In genomic region chr18:27839141-27839540, GRCh38 we compare ENCODE assay signal across 15 cellular contexts.
DNase-seq lines count a peak whose midpoint lies in the region; ATAC-seq and TF ChIP-seq lines count a peak whose summit lies in the region.
"Had no signal": no experiment of that assay in that cellular context is flagged by ENCODE, and none has a peak within 500 bp of the region (broad histone marks: within the 10 kb centered on the region; RNA-seq: fewer than 3 reads in every experiment).

No MANE protein-coding gene starts in this region.

- no peak for TF ChIP-seq RAD21 in Ishikawa (IDR thresholded peaks at IDR 0.05; ENCODE audit: low read depth)

- peak overlapping the region; percentile 57 for H3K27ac ChIP-seq in brain microvascular endothelial cell
- H3K27ac ChIP-seq: tibial nerve had no signal

- DNase-seq in AG20443 (ENCODE audit: low spot score) (peak; percentile 18), brain microvascular endothelial cell (peak; percentile 94), kidney epithelial cell (ENCODE audit: low read depth) (peak; percentile 91), SKM-1 treated with dmso at 0.1 percent for 144 hours (lab: John Stamatoyannopoulos, UW; ENCODE audit: unreplicated experiment) (no peak), mesenteric fat pad (ENCODE audit: low spot score) (no peak), MV-4-11 (lab: John Stamatoyannopoulos, UW) (no peak)
- DNase-seq: activated CD4-positive, alpha-beta T cell treated with anti-CD3 and anti-CD28 coated beads, Interleukin-2, amount 50 U/mL, for 4 hours; CD4-positive, CD25-positive, alpha-beta regulatory T cell; hippocampal formation; NCI-H1105 treated with DMSO at 0.1 percent for 48 hours; NCI-H748 treated with DMSO at 0.1 percent for 48 hours had no signal

- TF ChIP-seq CTCF in brain microvascular endothelial cell (IDR thresholded peaks at IDR 0.05; ENCODE audit: low read depth, low read length, missing control alignments) (no peak), kidney epithelial cell (IDR thresholded peaks at IDR 0.05; ENCODE audit: insufficient read depth, low read length, poor library complexity, severe bottlenecking) (no peak)

- TF ChIP-seq EP300 in Ishikawa (IDR thresholded peaks at IDR 0.05; ENCODE audit: borderline replicate concordance) = no peak

- H3K4me3 ChIP-seq in brain microvascular endothelial cell (ENCODE audit: low read depth, low read length) = no peak overlapping the region
- no peak overlapping the region for H3K4me3 ChIP-seq in kidney epithelial cell (ENCODE audit: low read depth, low read length)
- H3K4me3 ChIP-seq: tibial nerve had no signal

- no peak for ATAC-seq in HG02885 (IDR thresholded peaks at IDR 0.05; ENCODE audit: poor library complexity, unreplicated experiment)
- ATAC-seq: sciatic nerve had no signal

- H3K36me3 ChIP-seq in brain microvascular endothelial cell (replicated peaks) = no peaks in the 10 kb centered on the region
- no peaks in the 10 kb centered on the region for H3K36me3 ChIP-seq in kidney epithelial cell (ENCODE audit: control insufficient read depth, insufficient read depth, low read length)
- H3K36me3 ChIP-seq: tibial nerve had no signal

- H3K27me3 ChIP-seq in brain microvascular endothelial cell (replicated peaks) (no peaks in the 10 kb centered on the region), kidney epithelial cell (ENCODE audit: control insufficient read depth, insufficient read depth, low read length) (no peaks in the 10 kb centered on the region)
- H3K27me3 ChIP-seq: tibial nerve had no signal

- in situ Hi-C loops in brain microvascular endothelial cell (cut with HindIII; ENCODE audit: low pct_ligation_motif_present, low sequenced_read_pairs) = no loop called here

TF ChIP-seq in Ishikawa, 13 proteins besides CTCF, POLR2A, EP300 and RAD21:
- TF ChIP-seq TAF1 (IDR thresholded peaks at IDR 0.05; ENCODE audit: low read depth) = no peak
- no peak for TF ChIP-seq FOXM1 (IDR thresholded peaks at IDR 0.05; ENCODE audit: borderline replicate concordance, low read depth)
- TF ChIP-seq TEAD4 (IDR thresholded peaks at IDR 0.05) = peak; percentile 64

Comparison
In these comparisons a context has a peak if more than half of its experiments do, and no peak if none do; other contexts are left out.
1. DNase-seq: peak in AG20443 (single experiment), brain microvascular endothelial cell (single experiment) and kidney epithelial cell (single experiment); none in SKM-1 treated with dmso at 0.1 percent for 144 hours (single experiment), mesenteric fat pad (single experiment) and MV-4-11 (single experiment).